In the genomic region with DNA sequence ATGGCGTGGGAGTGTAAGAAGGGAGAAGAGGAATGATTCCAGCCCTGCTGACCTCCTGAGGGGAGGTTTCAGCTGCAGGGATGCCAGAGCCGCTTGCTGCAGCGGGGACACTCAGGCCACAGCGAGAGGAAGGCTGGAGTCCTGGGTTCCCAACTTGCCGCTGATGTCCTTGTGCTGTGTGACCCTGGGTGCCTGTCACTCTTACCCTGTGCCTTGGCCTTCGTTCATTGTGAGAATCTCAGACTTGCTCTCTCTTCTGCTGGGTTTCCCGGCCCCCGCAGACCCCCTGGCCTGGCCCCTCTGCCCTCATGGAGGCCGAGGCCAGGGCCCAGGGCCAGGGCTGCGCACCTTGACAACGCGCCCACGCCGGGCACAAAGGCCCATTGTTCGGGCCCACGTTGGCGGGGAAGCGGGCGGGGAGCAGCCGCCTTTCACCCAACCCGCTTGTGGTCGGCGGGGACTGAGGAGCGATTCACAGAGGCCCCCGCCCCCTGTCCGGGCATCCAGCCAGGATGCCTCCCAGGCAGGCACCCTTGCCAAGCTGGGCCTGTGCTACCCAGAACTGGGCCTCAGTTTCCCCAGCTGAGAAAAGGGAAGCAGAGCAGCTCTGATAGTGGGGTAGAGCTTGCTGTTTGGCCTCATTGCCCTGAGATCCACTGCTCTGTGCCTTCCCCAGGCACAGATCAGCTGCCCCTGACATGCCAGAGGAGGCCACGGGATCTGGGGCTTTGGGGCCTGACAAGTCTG, we compare ENCODE assay signal across 12 cellular contexts. TPM values are rescaled to one million over a fixed set of nuclear protein-coding genes. Genes with fewer than 3 reads are reported as not detected.
A peak's percentile ranks its signal among the peaks of the same experiment; 100 is the strongest.
DNase-seq lines count a peak whose midpoint lies in the region; ATAC-seq and TF ChIP-seq lines count a peak whose summit lies in the region.
"Had no signal": no experiment of that assay in that cellular context is flagged by ENCODE, and none has a peak within 500 bp of the region (broad histone marks: within the 10 kb centered on the region; RNA-seq: fewer than 3 reads in every experiment).

No MANE protein-coding gene starts in this region.

- H3K27ac Mint-ChIP-seq in activated CD4-positive, alpha-beta T cell treated with anti-CD3 and anti-CD28 coated beads, Interleukin-2, amount 10 ng/mL, durations not matched to agents 7 days and 5 days = no peak overlapping the region
- H3K27ac Mint-ChIP-seq: activated naive CD8-positive, alpha-beta T cell treated with anti-CD3 and anti-CD28 coated beads, Interleukin-2, amount 10 ng/mL, durations not matched to agents 7 days and 5 days had no signal

- TF ChIP-seq POLR2A in breast epithelium (IDR thresholded peaks at IDR 0.05) = no peak

- H3K4me3 Mint-ChIP-seq in activated CD4-positive, alpha-beta T cell treated with anti-CD3 and anti-CD28 coated beads, Interleukin-2, amount 10 ng/mL, durations not matched to agents 7 days and 5 days = no peak overlapping the region
- H3K4me3 Mint-ChIP-seq: activated naive CD8-positive, alpha-beta T cell treated with anti-CD3 and anti-CD28 coated beads, Interleukin-2, amount 10 ng/mL, durations not matched to agents 7 days and 5 days had no signal

- no peaks in the 10 kb centered on the region for H3K36me3 Mint-ChIP-seq in activated CD4-positive, alpha-beta T cell treated with anti-CD3 and anti-CD28 coated beads, Interleukin-2, amount 10 ng/mL, durations not matched to agents 7 days and 5 days (ENCODE audit: low read depth)
- H3K36me3 Mint-ChIP-seq: activated naive CD8-positive, alpha-beta T cell treated with anti-CD3 and anti-CD28 coated beads, Interleukin-2, amount 10 ng/mL, durations not matched to agents 7 days and 5 days had no signal

- CTCF ChIA-PET in activated CD4-positive, alpha-beta T cell treated with anti-CD3 and anti-CD28 coated beads, Interleukin-2, amount 10 ng/mL, durations not matched to agents 7 days and 5 days (lab: Charles Lee) = interaction anchor here (0.6 to 1.5 kb wide), 3 partner anchors 11 to 155 kb away, joined by 4 to 5 read pairs (median 4); no protein-coding TSS in a partner anchor

- H3K27me3 ChIP-seq in breast epithelium = no peaks in the 10 kb centered on the region

- intact Hi-C loops in Right ventricle myocardium inferior (cut with DNase I) (no loop called here), cardiac septum (cut with DNase I) (no loop called here), breast epithelium (cut with DNase I; ENCODE audit: low total_unique reads) (no loop called here)

- H3K9me3 ChIP-seq in breast epithelium = no peaks in the 10 kb centered on the region

- H3K27me3 Mint-ChIP-seq in activated CD4-positive, alpha-beta T cell treated with anti-CD3 and anti-CD28 coated beads, Interleukin-2, amount 10 ng/mL, durations not matched to agents 7 days and 5 days = peaks cover 10% of the 10 kb centered on the region

- DNase-seq in Right ventricle myocardium inferior (ENCODE audit: missing footprints) (peak; percentile 62), cardiac septum (ENCODE audit: low spot score) (no peak), breast epithelium (ENCODE audit: low spot score in 2 of 2) (peak; percentile 79 to 88), medulla oblongata (ENCODE audit: extremely low spot score) (peak; percentile 81), T1000 (lab: John Stamatoyannopoulos, UW) (no peak), NCI-H82 treated with DMSO at 0.1 percent for 48 hours (lab: John Stamatoyannopoulos, UW; ENCODE audit: unreplicated experiment) (no peak)
- DNase-seq in activated CD4-positive, alpha-beta T cell treated with anti-CD3 and anti-CD28 coated beads, Interleukin-2, amount 10 ng/mL, durations not matched to agents 7 days and 5 days = no peak
- DNase-seq: activated CD4-positive, alpha-beta T cell treated with anti-CD3 and anti-CD28 coated beads, Interleukin-2, amount 50 U/mL, for 48 hours; activated naive CD8-positive, alpha-beta T cell treated with anti-CD3 and anti-CD28 coated beads, Interleukin-2, amount 10 ng/mL, durations not matched to agents 7 days and 5 days; stimulated activated naive CD4-positive, alpha-beta T cell treated with Interleukin-2 at 50 U/mL for 16 hours had no signal

- H3K36me3 ChIP-seq in breast epithelium = no peaks in the 10 kb centered on the region

- peak overlapping the region; percentile 92 to 94 for H3K27ac ChIP-seq in breast epithelium
- H3K27ac ChIP-seq: KMS-11 had no signal

- no peak for TF ChIP-seq CTCF in breast epithelium (IDR thresholded peaks at IDR 0.05)

- POLR2A ChIA-PET in activated CD4-positive, alpha-beta T cell treated with anti-CD3 and anti-CD28 coated beads, Interleukin-2, amount 10 ng/mL, durations not matched to agents 7 days and 5 days (lab: Charles Lee) = no interaction called here

- peaks cover 0 to 40% of the 10 kb centered on the region in 2 donors for H3K4me1 ChIP-seq in breast epithelium

- H3K4me1 Mint-ChIP-seq in activated CD4-positive, alpha-beta T cell treated with anti-CD3 and anti-CD28 coated beads, Interleukin-2, amount 10 ng/mL, durations not matched to agents 7 days and 5 days = peaks cover 7% of the 10 kb centered on the region

- H3K9me3 Mint-ChIP-seq in activated CD4-positive, alpha-beta T cell treated with anti-CD3 and anti-CD28 coated beads, Interleukin-2, amount 10 ng/mL, durations not matched to agents 7 days and 5 days = no peaks in the 10 kb centered on the region
- H3K9me3 Mint-ChIP-seq: activated naive CD8-positive, alpha-beta T cell treated with anti-CD3 and anti-CD28 coated beads, Interleukin-2, amount 10 ng/mL, durations not matched to agents 7 days and 5 days had no signal

- ATAC-seq in Right ventricle myocardium inferior = no peak
- ATAC-seq in GM18858 (IDR thresholded peaks at IDR 0.05; ENCODE audit: unreplicated experiment) = no peak

- H3K4me3 ChIP-seq in breast epithelium = peak overlapping the region in 1 of 3 donors; percentile 46

RNA-seq across cellular contexts. Expression of gene CEBPB, which starts 52.4 kb away (rescaled TPM):
- total RNA-seq in Right ventricle myocardium inferior (62.4 TPM), cardiac septum (33.2 TPM), breast epithelium (100 to 1,000 TPM; 137 to 177 (median 149) TPM)
- total RNA-seq in activated CD4-positive, alpha-beta T cell treated with anti-CD3 and anti-CD28 coated beads, Interleukin-2, amount 10 ng/mL, durations not matched to agents 7 days and 5 days = 10 to 100 TPM; 17.9 to 24.1 TPM

Comparison
In these comparisons a context has a peak if more than half of its experiments do, and no peak if none do; other contexts are left out.
1. DNase-seq: peak in Right ventricle myocardium inferior (single experiment), breast epithelium (2 of 2) and medulla oblongata (single experiment); none in cardiac septum (single experiment), T1000 (single experiment), NCI-H82 treated with DMSO at 0.1 percent for 48 hours (single experiment) and activated CD4-positive, alpha-beta T cell treated with anti-CD3 and anti-CD28 coated beads, Interleukin-2, amount 10 ng/mL, durations not matched to agents 7 days and 5 days (single experiment).